In the genomic region with DNA sequence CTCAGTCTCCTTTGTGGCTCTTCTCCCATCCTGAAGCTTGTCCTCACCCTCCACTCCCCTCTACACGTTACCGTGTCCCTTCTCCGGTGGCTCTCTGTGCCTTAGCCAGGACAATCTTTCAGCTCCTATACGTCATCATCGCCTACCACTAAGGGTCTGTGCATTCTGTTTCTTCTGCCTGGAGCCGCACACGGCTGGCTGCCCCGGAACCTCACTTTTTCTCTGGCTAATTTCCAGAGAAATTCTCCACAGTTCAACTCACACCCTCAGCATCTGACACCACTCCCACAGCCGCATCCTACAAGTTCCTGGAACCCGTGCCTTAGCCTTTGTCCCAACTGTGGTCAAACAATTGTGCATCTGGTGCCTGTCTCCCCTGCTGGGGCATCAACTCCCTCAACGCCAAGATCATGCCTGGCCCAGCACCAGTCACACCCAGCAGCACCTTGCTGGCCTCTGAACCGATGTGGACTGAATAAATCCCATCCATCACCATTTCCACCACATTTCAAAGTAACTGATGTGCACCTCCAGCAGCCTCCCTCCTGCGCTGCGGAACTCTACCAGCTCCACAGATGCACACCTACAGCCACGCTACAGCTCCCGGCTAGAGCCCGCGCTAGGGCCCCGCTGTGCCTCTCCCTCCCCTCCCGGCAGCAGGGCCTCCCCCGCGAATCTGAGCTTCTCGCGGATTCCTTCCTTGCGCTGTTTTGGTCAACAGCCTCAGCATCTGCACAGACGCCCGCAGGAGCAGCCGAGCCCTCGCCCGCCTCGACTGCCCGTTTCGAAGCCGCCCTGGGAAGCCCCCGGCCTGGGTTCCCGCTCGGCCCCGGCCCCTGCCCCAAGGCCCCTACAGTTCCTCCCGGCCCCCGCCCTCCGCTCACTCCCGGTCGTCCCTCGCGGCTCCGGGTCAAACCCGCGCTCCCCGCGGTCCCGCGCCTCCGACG, we compare ENCODE assay signal across 8 cellular contexts. TPM values are rescaled to one million over a fixed set of nuclear protein-coding genes. Genes with fewer than 3 reads are reported as not detected.
DNase-seq lines count a peak whose midpoint lies in the region; ATAC-seq and TF ChIP-seq lines count a peak whose summit lies in the region.

No MANE protein-coding gene starts in this region.

- WGBS in mesenchymal stem cell: under 1% methylated on average over 51 of the region's 54 CpGs

- peak overlapping the region; percentile 63 for H2BK5ac ChIP-seq in mesenchymal stem cell (ENCODE audit: low read depth, low read length, poor library complexity, severe bottlenecking)

- H3K18ac ChIP-seq in mesenchymal stem cell (ENCODE audit: low read depth in 1 of 2, low read length in 2 of 2): peak overlapping the region; percentile 78 to 91

- intact Hi-C loops in dorsolateral prefrontal cortex (cut with DNase I): loop anchor here (5.0 to 10.0 kb wide), 4 partner anchors 193 to 453 kb away; a partner anchor contains a TSS

- H2AFZ ChIP-seq in mesenchymal stem cell (ENCODE audit: low read depth, low read length): peak overlapping the region; percentile 87

- peak overlapping the region; percentile 76 for H2BK120ac ChIP-seq in mesenchymal stem cell (ENCODE audit: low read depth, low read length)

- peak overlapping the region; percentile 61 for H2BK15ac ChIP-seq in mesenchymal stem cell (ENCODE audit: low read depth, poor library complexity, severe bottlenecking)

- peak; percentile 5 for ATAC-seq in WTC11

- peaks cover 14% of the 10 kb centered on the region for H3K79me1 ChIP-seq in mesenchymal stem cell (replicated peaks; ENCODE audit: low read length, poor library complexity, severe bottlenecking)

- peaks cover 6 to 17% of the 10 kb centered on the region in 2 experiments for H3K36me3 ChIP-seq in mesenchymal stem cell (ENCODE audit: control insufficient read depth in 1 of 2, insufficient read depth in 2 of 2, low read depth in 1 of 2, low read length in 2 of 2)

- no peaks in the 10 kb centered on the region for H3K9me3 Mint-ChIP-seq in WTC11

- H3K4me1 ChIP-seq in mesenchymal stem cell (ENCODE audit: control insufficient read depth, insufficient read depth, low read depth, low read length): peaks cover 13% of the 10 kb centered on the region

- H3K4ac ChIP-seq in mesenchymal stem cell (ENCODE audit: low read depth in 1 of 2, low read length in 2 of 2): peak overlapping the region in 1 of 2 experiments; percentile 43

- H3K27me3 ChIP-seq in dorsolateral prefrontal cortex: no peaks in the 10 kb centered on the region
- H3K27me3 ChIP-seq in mesenchymal stem cell (ENCODE audit: control insufficient read depth in 1 of 2, insufficient read depth in 1 of 2, low read length in 2 of 2): no peaks in the 10 kb centered on the region

- H3K4me3 ChIP-seq in dorsolateral prefrontal cortex (peak overlapping the region; percentile 59 to 100 (median 94)), mesenchymal stem cell (ENCODE audit: insufficient read depth in 1 of 2, low read depth in 1 of 2, low read length in 2 of 2) (peak overlapping the region; percentile 93 to 95)

- H3K27me3 Mint-ChIP-seq in WTC11 (ENCODE audit: low read depth): no peaks in the 10 kb centered on the region

- POLR2A ChIA-PET in WTC11 (lab: Charles Lee): interaction anchor here (1.0 to 1.1 kb wide), 2 partner anchors 39 to 73 kb away, joined by 3 to 4 read pairs; no protein-coding TSS in a partner anchor

- H4K91ac ChIP-seq in mesenchymal stem cell (ENCODE audit: low read length): peak overlapping the region; percentile 70

- H4K8ac ChIP-seq in mesenchymal stem cell (ENCODE audit: low read length): peak overlapping the region; percentile 38

- H3K36me3 Mint-ChIP-seq in WTC11: no peaks in the 10 kb centered on the region

- H3K4me2 ChIP-seq in mesenchymal stem cell (ENCODE audit: low read length, poor library complexity, severe bottlenecking): peak overlapping the region; percentile 80

- H3K9me3 ChIP-seq in mesenchymal stem cell (ENCODE audit: control insufficient read depth, low read length): no peaks in the 10 kb centered on the region

- peak overlapping the region; percentile 77 for H3K27ac Mint-ChIP-seq in WTC11

- peak overlapping the region; percentile 89 for H3K9ac ChIP-seq in mesenchymal stem cell (ENCODE audit: low read length)

- DNase-seq in GM10266 (ENCODE audit: extremely low spot score): peak; percentile 65
- DNase-seq in HCEC 1CT: peak; percentile 40
- peak; percentile 43 for DNase-seq in M059J (ENCODE audit: low read depth)
- peak; percentile 42 for DNase-seq in WTC11 (ENCODE audit: low spot score)
- DNase-seq in dorsolateral prefrontal cortex: peak in 6 of 10 donors; percentile 26 to 67 (median 52)
- DNase-seq in mesenchymal stem cell: peak; percentile 66
- DNase-seq in stimulated activated CD8-positive, alpha-beta memory T cell treated with anti-CD3 and anti-CD28 coated beads, Interleukin-7, amount 100 ng/mL, for 24 hours (ENCODE audit: low read depth): peak; percentile 12
- no peak for DNase-seq in OCI-M2 (lab: John Stamatoyannopoulos, UW; ENCODE audit: unreplicated experiment)

- H3K4me1 Mint-ChIP-seq in WTC11: peaks cover 70% of the 10 kb centered on the region

- CTCF ChIA-PET in WTC11 (lab: Charles Lee): interaction anchor here (0.8 to 2.5 kb wide), 12 partner anchors 8 to 313 kb away, joined by 3 to 22 read pairs (median 3); no protein-coding TSS in a partner anchor

- no peak for TF ChIP-seq CTCF in GM10266 (IDR thresholded peaks at IDR 0.05; ENCODE audit: control insufficient read depth, insufficient read depth, low read depth, missing control alignments)
- TF ChIP-seq CTCF in WTC11 (IDR thresholded peaks at IDR 0.05): no peak
- no peak for TF ChIP-seq CTCF in dorsolateral prefrontal cortex (IDR thresholded peaks at IDR 0.05 in 54 of 56, conservative IDR thresholded peaks at IDR 0.05 in 2 of 56; ENCODE audit: low read depth in 1 of 56, partially characterized antibody in 56 of 56)

- no peak overlapping the region for H2BK12ac ChIP-seq in mesenchymal stem cell (ENCODE audit: low read length in 2 of 2)

- no peak overlapping the region for H3K14ac ChIP-seq in mesenchymal stem cell (ENCODE audit: low read length in 2 of 2)

- peak overlapping the region in 57 of 59 donors; percentile 54 to 95 (median 83) for H3K27ac ChIP-seq in dorsolateral prefrontal cortex
- H3K27ac ChIP-seq in mesenchymal stem cell (ENCODE audit: low read length, poor library complexity, severe bottlenecking): peak overlapping the region; percentile 60

- H3K4me3 Mint-ChIP-seq in WTC11: peak overlapping the region; percentile 86

- H3K23ac ChIP-seq in mesenchymal stem cell (ENCODE audit: low read length in 2 of 2): peak overlapping the region in 1 of 2 experiments; percentile 41

- H2AK5ac ChIP-seq in mesenchymal stem cell (ENCODE audit: low read length, severe bottlenecking): no peak overlapping the region

TF ChIP-seq in WTC11, 78 proteins besides CTCF, POLR2A, EP300 and RAD21:
- TF ChIP-seq ZNF121 (CRISPR knock-in tag; IDR thresholded peaks at IDR 0.05) (peak; percentile 60), MYBL2 (CRISPR knock-in tag; IDR thresholded peaks at IDR 0.05) (peak; percentile 4; the same call in 1 of the 2 replicates), SP1 (CRISPR knock-in tag; conservative IDR thresholded peaks at IDR 0.05) (no peak), TCF7 (CRISPR knock-in tag; IDR thresholded peaks at IDR 0.05; ENCODE audit: low read depth) (no peak), SOX15 (CRISPR knock-in tag; IDR thresholded peaks at IDR 0.05) (no peak), TEAD1 (CRISPR knock-in tag; IDR thresholded peaks at IDR 0.05) (no peak), SMAD3 (CRISPR knock-in tag; IDR thresholded peaks at IDR 0.05; ENCODE audit: borderline replicate concordance) (no peak), NR3C1 (CRISPR knock-in tag; conservative IDR thresholded peaks at IDR 0.05; ENCODE audit: low read depth) (0 out of 2 replicates have a peak, but pooled peaks have one; percentile 11)

RNA-seq across cellular contexts. Expression of a gene that starts 0.7 kb away (rescaled TPM):
- 4.0 and 10.9 TPM in 2 replicates for total RNA-seq in M059J (2014; rRNA removed; shearing (Covaris generic))
- total RNA-seq in WTC11 (2021) (34.0 to 42.5 TPM (median 36.0 TPM) in 3 replicates), dorsolateral prefrontal cortex (10 to 100 TPM; 27.6 to 95.6 (median 60.2) TPM)
- polyA plus RNA-seq in mesenchymal stem cell (2013, experiment 1 of 2): 7.1 TPM
- 6.5 TPM for polyA plus RNA-seq in mesenchymal stem cell (2013, experiment 2 of 2)

RNA-seq across cellular contexts. Expression of a gene that starts 36.5 kb away (rescaled TPM):
- total RNA-seq in M059J (2014; rRNA removed; shearing (Covaris generic)): 0.76 and 1.4 TPM in 2 replicates
- total RNA-seq in WTC11 (2021) (1.0 to 1.5 TPM (median 1.4 TPM) in 3 replicates), dorsolateral prefrontal cortex (10 to 100 TPM in 115 of 120 experiments, 1 to 10 TPM in 5; 5.4 to 26.4 (median 17.8) TPM)
- polyA plus RNA-seq in mesenchymal stem cell (2013, experiment 1 of 2): 0.48 TPM
- polyA plus RNA-seq in mesenchymal stem cell (2013, experiment 2 of 2): 0.49 TPM
